ENCODE assay signal across 1 cellular context in the genomic region with DNA sequence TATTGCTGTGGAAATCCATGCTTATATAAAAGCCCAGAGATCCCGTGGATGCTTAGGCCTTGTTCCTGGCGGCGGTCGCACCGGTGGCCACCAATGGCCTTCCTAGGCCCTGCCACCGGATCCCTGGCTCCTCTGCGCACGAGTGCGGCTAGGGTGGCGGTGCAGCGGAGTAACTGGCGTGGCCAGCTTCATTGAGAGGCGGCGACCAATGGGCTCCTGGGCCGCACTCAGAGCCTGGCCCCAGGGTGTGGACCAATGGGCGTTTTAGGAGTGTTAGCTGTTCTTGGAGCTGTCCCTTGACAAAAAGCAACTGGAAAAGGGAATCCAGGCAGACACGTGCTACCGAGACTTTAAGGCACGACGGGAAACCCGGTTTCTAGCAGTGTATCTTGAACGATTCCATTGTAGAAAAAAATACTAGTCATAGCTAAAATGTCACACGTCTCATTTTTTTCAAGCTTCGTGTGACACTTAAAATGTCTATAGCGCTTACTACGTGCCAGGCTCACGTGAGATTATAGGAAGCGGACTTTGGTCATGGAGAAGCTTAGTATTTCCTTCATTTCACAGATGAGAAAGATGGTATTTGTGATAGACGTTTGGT.
TF ChIP-seq lines count a peak whose summit lies in the region.

No MANE protein-coding gene starts in this region.

TF ChIP-seq in HepG2, 621 proteins besides CTCF, POLR2A, EP300 and RAD21 (continued from another document and continues in another):
- TF ChIP-seq ZSCAN5A (CRISPR knock-in tag; IDR thresholded peaks at IDR 0.05; ENCODE audit: borderline replicate concordance) (0 out of 2 replicates have a peak, but pooled peaks have one; percentile 11), YEATS4 (CRISPR knock-in tag; IDR thresholded peaks at IDR 0.05; ENCODE audit: borderline replicate concordance) (no peak; the same call in 1 of the 2 replicates), ZNF256 (CRISPR knock-in tag; conservative IDR thresholded peaks at IDR 0.05) (no peak), ZNF687 (CRISPR knock-in tag; IDR thresholded peaks at IDR 0.05) (peak; percentile 91), SUZ12 (IDR thresholded peaks at IDR 0.05; ENCODE audit: low read depth, low read length) (no peak), XBP1 (CRISPR knock-in tag; IDR thresholded peaks at IDR 0.05) (no peak), ZNF407 (CRISPR knock-in tag; IDR thresholded peaks at IDR 0.05; ENCODE audit: not compliant biosample characterization) (no peak), SAFB2 (CRISPR knock-in tag; IDR thresholded peaks at IDR 0.05; ENCODE audit: borderline replicate concordance, low read depth) (peak; percentile 31; the same call in 1 of the 2 replicates), ZNF143 (CRISPR knock-in tag; IDR thresholded peaks at IDR 0.05) (0 out of 2 replicates have a peak, but pooled peaks have one; percentile 31), WIZ (CRISPR knock-in tag; IDR thresholded peaks at IDR 0.05) (no peak), RBM22 (optimal IDR thresholded peaks at IDR 0.05; ENCODE audit: low read length) (no peak), MED1 (CRISPR knock-in tag; IDR thresholded peaks at IDR 0.05) (peak; percentile 61; the same call in 1 of the 2 replicates), ZNF343 (CRISPR knock-in tag; IDR thresholded peaks at IDR 0.05) (no peak), CERS6 (CRISPR knock-in tag; IDR thresholded peaks at IDR 0.05) (no peak), ARNT2 (CRISPR knock-in tag; IDR thresholded peaks at IDR 0.05; ENCODE audit: low read depth) (no peak), ZNF704 (CRISPR knock-in tag; IDR thresholded peaks at IDR 0.05; ENCODE audit: borderline replicate concordance) (no peak), CCDC6 (CRISPR knock-in tag; IDR thresholded peaks at IDR 0.05) (no peak), NFKBIZ (CRISPR knock-in tag; IDR thresholded peaks at IDR 0.05) (peak; percentile 44; the same call in 1 of the 2 replicates), SNAPC2 (CRISPR knock-in tag; IDR thresholded peaks at IDR 0.05) (no peak)
- TF ChIP-seq, protein P1, sequence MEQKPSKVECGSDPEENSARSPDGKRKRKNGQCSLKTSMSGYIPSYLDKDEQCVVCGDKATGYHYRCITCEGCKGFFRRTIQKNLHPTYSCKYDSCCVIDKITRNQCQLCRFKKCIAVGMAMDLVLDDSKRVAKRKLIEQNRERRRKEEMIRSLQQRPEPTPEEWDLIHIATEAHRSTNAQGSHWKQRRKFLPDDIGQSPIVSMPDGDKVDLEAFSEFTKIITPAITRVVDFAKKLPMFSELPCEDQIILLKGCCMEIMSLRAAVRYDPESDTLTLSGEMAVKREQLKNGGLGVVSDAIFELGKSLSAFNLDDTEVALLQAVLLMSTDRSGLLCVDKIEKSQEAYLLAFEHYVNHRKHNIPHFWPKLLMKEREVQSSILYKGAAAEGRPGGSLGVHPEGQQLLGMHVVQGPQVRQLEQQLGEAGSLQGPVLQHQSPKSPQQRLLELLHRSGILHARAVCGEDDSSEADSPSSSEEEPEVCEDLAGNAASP (CRISPR knock-in tag; IDR thresholded peaks at IDR 0.05; ENCODE audit: borderline replicate concordance): no peak; the same call in 1 of the 2 replicates
- TF ChIP-seq, protein P2, sequence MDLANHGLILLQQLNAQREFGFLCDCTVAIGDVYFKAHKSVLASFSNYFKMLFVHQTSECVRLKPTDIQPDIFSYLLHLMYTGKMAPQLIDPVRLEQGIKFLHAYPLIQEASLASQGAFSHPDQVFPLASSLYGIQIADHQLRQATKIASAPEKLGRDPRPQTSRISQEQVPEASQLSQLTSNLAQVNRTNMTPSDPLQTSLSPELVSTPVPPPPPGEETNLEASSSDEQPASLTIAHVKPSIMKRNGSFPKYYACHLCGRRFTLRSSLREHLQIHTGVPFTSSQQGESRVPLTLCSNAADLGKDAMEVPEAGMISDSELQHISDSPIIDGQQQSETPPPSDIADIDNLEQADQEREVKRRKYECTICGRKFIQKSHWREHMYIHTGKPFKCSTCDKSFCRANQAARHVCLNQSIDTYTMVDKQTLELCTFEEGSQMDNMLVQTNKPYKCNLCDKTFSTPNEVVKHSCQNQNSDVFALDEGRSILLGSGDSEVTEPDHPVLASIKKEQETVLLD (CRISPR knock-in tag; IDR thresholded peaks at IDR 0.05; ENCODE audit: low read depth): 0 out of 2 replicates have a peak, but pooled peaks have one; percentile 15
- TF ChIP-seq, protein P3, sequence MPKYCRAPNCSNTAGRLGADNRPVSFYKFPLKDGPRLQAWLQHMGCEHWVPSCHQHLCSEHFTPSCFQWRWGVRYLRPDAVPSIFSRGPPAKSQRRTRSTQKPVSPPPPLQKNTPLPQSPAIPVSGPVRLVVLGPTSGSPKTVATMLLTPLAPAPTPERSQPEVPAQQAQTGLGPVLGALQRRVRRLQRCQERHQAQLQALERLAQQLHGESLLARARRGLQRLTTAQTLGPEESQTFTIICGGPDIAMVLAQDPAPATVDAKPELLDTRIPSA (CRISPR knock-in tag; IDR thresholded peaks at IDR 0.05; ENCODE audit: borderline replicate concordance): no peak
